In the genomic region with DNA sequence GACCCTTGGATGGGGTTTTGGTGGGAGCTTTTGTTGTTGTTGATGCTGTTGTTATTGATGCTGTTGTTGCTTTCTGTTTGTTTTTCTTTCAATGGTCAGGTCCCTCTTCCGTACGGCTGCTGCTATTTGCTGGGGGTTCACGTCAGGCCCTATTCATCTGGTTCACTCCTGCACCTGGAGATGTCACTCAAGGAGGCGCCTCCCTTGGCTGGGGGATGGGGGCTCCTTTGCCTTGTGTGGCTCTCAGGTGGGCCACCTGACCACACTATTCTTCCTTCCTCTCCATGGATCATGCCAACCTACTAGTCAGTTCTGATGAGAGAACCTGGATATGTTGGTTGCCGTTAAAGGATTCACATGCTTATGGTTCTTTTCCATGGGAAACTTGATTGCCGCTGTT, we compare ENCODE assay signal across 35 cellular contexts.
"Had no signal": no experiment of that assay in that cellular context is flagged by ENCODE, and none has a peak within 500 bp of the region (broad histone marks: within the 10 kb centered on the region; RNA-seq: fewer than 3 reads in every experiment).

No MANE protein-coding gene starts in this region.

- H3K4me3 ChIP-seq: MG63 had no signal

- H3K27ac ChIP-seq: KMS-11 had no signal

- H3K36me3 ChIP-seq: MG63 had no signal

- DNase-seq: Karpas-422, Kasumi-1, MG63, MM.1S, MV-4-11, NCI-H1048, NCI-H1092, NCI-H1092 treated with DMSO at 0.1 percent for 48 hours, NCI-H1105, NCI-H1105 treated with DMSO at 0.1 percent for 48 hours, NCI-H1417, NCI-H1417 treated with DMSO at 0.1 percent for 48 hours, NCI-H1436, NCI-H1436 treated with DMSO at 0.1 percent for 48 hours, NCI-H146, NCI-H1694, NCI-H1694 treated with DMSO at 0.1 percent for 48 hours, NCI-H187, NCI-H187 treated with DMSO at 0.1 percent for 48 hours, NCI-H1930, NCI-H2029, NCI-H2029 treated with DMSO at 0.1 percent for 48 hours, NCI-H2081, NCI-H2081 treated with DMSO at 0.1 percent for 48 hours, NCI-H2107, NCI-H2171, NCI-H2171 treated with DMSO at 0.1 percent for 48 hours, NCI-H2227 treated with DMSO at 0.1 percent for 48 hours, NCI-H226, NCI-H345, NCI-H446, NCI-H446 treated with DMSO at 0.1 percent for 48 hours, NCI-H510A, NCI-H510A treated with DMSO at 0.1 percent for 48 hours had no signal

- H3K9me3 ChIP-seq: MG63 had no signal

- H3K27me3 ChIP-seq: MG63 had no signal
